20 cellular contexts compared by ENCODE assay signal in the genomic region with DNA sequence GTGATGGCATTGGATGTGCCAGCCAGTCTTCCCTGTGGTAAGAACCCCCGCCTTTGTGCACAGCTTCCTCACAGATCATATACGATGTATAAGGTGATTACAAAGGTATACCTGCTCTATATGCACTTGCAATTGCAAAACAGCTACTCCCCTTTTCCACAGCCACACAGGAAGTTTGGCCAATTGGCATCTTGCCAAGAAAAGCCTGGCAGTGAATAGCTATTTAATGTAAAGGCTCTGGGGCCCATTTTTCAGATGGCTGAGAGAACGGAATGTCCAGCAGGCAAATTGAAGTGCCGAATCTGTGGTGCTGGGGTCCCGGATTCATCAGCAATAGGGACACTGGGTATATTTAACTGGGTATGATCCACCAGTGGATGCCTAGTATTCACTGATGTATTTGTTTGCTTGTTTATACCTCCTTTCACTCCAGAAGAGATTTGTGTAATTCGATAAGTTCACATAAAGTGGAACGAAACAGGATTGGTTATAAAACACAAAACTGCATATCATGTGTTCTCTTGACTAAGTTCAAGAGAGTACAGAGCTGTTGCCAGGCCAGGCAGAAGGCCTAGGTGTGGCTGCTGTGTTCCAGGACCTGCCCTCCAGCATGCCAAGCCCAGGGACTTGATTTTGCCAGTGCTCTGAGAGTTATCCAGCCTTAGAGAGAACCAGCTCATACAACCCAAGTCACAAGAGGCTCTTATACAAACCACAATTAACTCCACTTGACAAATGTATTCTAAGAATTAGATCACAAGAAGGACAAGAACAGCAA. TPM values are rescaled to one million over a fixed set of nuclear protein-coding genes. Genes with fewer than 3 reads are reported as not detected.
DNase-seq lines count a peak whose midpoint lies in the region; ATAC-seq, FAIRE-seq and TF ChIP-seq lines count a peak whose summit lies in the region.
"Had no signal": no experiment of that assay in that cellular context is flagged by ENCODE, and none has a peak within 500 bp of the region (broad histone marks: within the 10 kb centered on the region; RNA-seq: fewer than 3 reads in every experiment).

No MANE protein-coding gene starts in this region.

- no peak overlapping the region for H3K27ac ChIP-seq in PC-3 (ENCODE audit: low read length)
- H3K27ac ChIP-seq in small intestine (ENCODE audit: low read depth in 1 of 2, low read length in 1 of 2), result peak overlapping the region; percentile 79 to 81

- no TSS peak for BruUV-seq in PC-3 (replicated peaks; lab: Mats Ljungman, UMichigan)

- H3K4me1 ChIP-seq in PC-3 (ENCODE audit: insufficient read depth, low read length), result no peaks in the 10 kb centered on the region
- H3K4me1 ChIP-seq in small intestine (ENCODE audit: control insufficient read depth in 2 of 2, insufficient read depth in 1 of 2, low read depth in 1 of 2, low read length in 1 of 2), result peaks cover 9 to 16% of the 10 kb centered on the region in 2 donors

- H3K4me3 Mint-ChIP-seq in WTC11, result no peak overlapping the region
- H3K4me3 Mint-ChIP-seq: activated CD4-positive, alpha-beta T cell treated with anti-CD3 and anti-CD28 coated beads, Interleukin-2, amount 10 ng/mL, durations not matched to agents 7 days and 5 days; T-cell had no signal

- no peak overlapping the region for H2AFZ ChIP-seq in PC-3 (ENCODE audit: low read length)

- H4K20me1 ChIP-seq in PC-3 (ENCODE audit: low read length), result no peaks in the 10 kb centered on the region

- H3K9me2 ChIP-seq in PC-3 (replicated peaks; ENCODE audit: low read length), result no peaks in the 10 kb centered on the region

- FAIRE-seq in small intestine (lab: Jason Lieb, UNC), result no peak

- intact Hi-C loops in PC-3 (cut with micrococcal nuclease), result no loop called here
- intact Hi-C loops in Right ventricle myocardium superior (cut with DNase I), result no loop called here

- no peak overlapping the region for H3K4me3 ChIP-seq in PC-3 (ENCODE audit: low read length)
- no peak overlapping the region for H3K4me3 ChIP-seq in small intestine (ENCODE audit: low read depth in 1 of 2, low read length in 2 of 2)
- H3K4me3 ChIP-seq: gastroesophageal sphincter had no signal

- H3K79me2 ChIP-seq in PC-3 (ENCODE audit: low read length), result no peaks in the 10 kb centered on the region

- H3K36me3 Mint-ChIP-seq in WTC11, result peaks cover 35% of the 10 kb centered on the region
- H3K36me3 Mint-ChIP-seq: T-cell had no signal

- H3K9me3 ChIP-seq in PC-3 (ENCODE audit: low read length), result no peaks in the 10 kb centered on the region
- H3K9me3 ChIP-seq in small intestine (ENCODE audit: control insufficient read depth, low read depth), result no peaks in the 10 kb centered on the region
- H3K9me3 ChIP-seq: gastroesophageal sphincter had no signal

- no peaks in the 10 kb centered on the region for H3F3A ChIP-seq in PC-3 (ENCODE audit: low read length, unreplicated experiment)

- H3K4me2 ChIP-seq in PC-3 (ENCODE audit: low read length), result no peak overlapping the region

- H3K4me1 Mint-ChIP-seq in WTC11, result peaks cover 34% of the 10 kb centered on the region
- H3K4me1 Mint-ChIP-seq: activated CD4-positive, alpha-beta T cell treated with anti-CD3 and anti-CD28 coated beads, Interleukin-2, amount 10 ng/mL, durations not matched to agents 7 days and 5 days; T-cell had no signal

- H3K27me3 ChIP-seq in PC-3 (ENCODE audit: low read length) (no peaks in the 10 kb centered on the region), small intestine (ENCODE audit: control insufficient read depth in 2 of 2, insufficient read depth in 2 of 2, low read length in 2 of 2) (peaks cover 0 to 1% of the 10 kb centered on the region in 2 donors)

- POLR2A ChIA-PET in PC-3 (lab: Charles Lee; ENCODE audit: unreplicated experiment), result no interaction called here
- POLR2A ChIA-PET in WTC11 (lab: Charles Lee), result no interaction called here

- TF ChIP-seq CTCF in PC-3 (conservative IDR thresholded peaks at IDR 0.05; ENCODE audit: low read depth, low read length), result no peak
- no peak for TF ChIP-seq CTCF in WTC11 (IDR thresholded peaks at IDR 0.05)

- no peak overlapping the region for H3K9ac ChIP-seq in PC-3 (ENCODE audit: low read length)

- 16 to 57% (median 45%) methylated on average over 7 of the region's 7 CpGs for WGBS in small intestine, 3 donors

- H3K9me3 Mint-ChIP-seq in WTC11, result peaks cover 14% of the 10 kb centered on the region
- H3K9me3 Mint-ChIP-seq: activated CD4-positive, alpha-beta T cell treated with anti-CD3 and anti-CD28 coated beads, Interleukin-2, amount 10 ng/mL, durations not matched to agents 7 days and 5 days; T-cell had no signal

- CTCF ChIA-PET in PC-3 (lab: Charles Lee) (no interaction called here), WTC11 (lab: Charles Lee) (interaction anchor here (0.6 to 2.1 kb wide), 2 partner anchors 12 to 35 kb away, joined by 3 to 5 read pairs; no protein-coding TSS in a partner anchor)

- ATAC-seq in PC-3 (no peak), Right ventricle myocardium superior (ENCODE audit: poor library complexity) (peak; percentile 93), WTC11 (no peak), HG03139 (IDR thresholded peaks at IDR 0.05; ENCODE audit: unreplicated experiment) (no peak)
- ATAC-seq: gastroesophageal sphincter; stimulated activated naive CD8-positive, alpha-beta T cell treated with anti-CD3 and anti-CD28 coated beads, Interleukin-15, Interleukin-2, amounts not matched to agents 100 U/mL and 50 U/mL, for 24 hours; T-cell had no signal

- peaks cover under 1% of the 10 kb centered on the region for H3K27me3 Mint-ChIP-seq in WTC11 (ENCODE audit: low read depth)

- DNase-seq in DMS153 (lab: John Stamatoyannopoulos, UW), result peak; percentile 30
- DNase-seq in DMS153 treated with DMSO at 0.1 percent for 48 hours (lab: John Stamatoyannopoulos, UW; ENCODE audit: unreplicated experiment), result no peak
- peak; percentile 23 for DNase-seq in PC-3
- DNase-seq in Right ventricle myocardium superior, result peak; percentile 80
- DNase-seq in small intestine, result peak; percentile 90
- DNase-seq in WTC11 (ENCODE audit: low spot score), result no peak
- DNase-seq in NCI-H82 treated with DMSO at 0.1 percent for 48 hours (lab: John Stamatoyannopoulos, UW; ENCODE audit: unreplicated experiment), result no peak
- DNase-seq: 8988T; activated CD4-positive, alpha-beta T cell treated with anti-CD3 and anti-CD28 coated beads, Interleukin-2, amount 10 ng/mL, durations not matched to agents 7 days and 5 days; activated gamma-delta T cell treated with Interleukin-2 at 50 U/mL for 16 hours; cortex of kidney; HCEC 1CT; IMR-90; kidney glomerular epithelial cell; NCI-H526 treated with DMSO at 0.1 percent for 48 hours; occipital lobe; stimulated activated naive CD8-positive, alpha-beta T cell treated with anti-CD3 and anti-CD28 coated beads, Interleukin-15, Interleukin-2, amounts not matched to agents 100 U/mL and 50 U/mL, for 24 hours; T-cell had no signal

- H3K27ac Mint-ChIP-seq in WTC11, result no peak overlapping the region
- H3K27ac Mint-ChIP-seq: activated CD4-positive, alpha-beta T cell treated with anti-CD3 and anti-CD28 coated beads, Interleukin-2, amount 10 ng/mL, durations not matched to agents 7 days and 5 days; T-cell had no signal

- no peaks in the 10 kb centered on the region for H3K36me3 ChIP-seq in PC-3 (ENCODE audit: low read depth, low read length)
- H3K36me3 ChIP-seq in small intestine (ENCODE audit: control insufficient read depth in 2 of 2, insufficient read depth in 2 of 2, low read length in 2 of 2), result no peaks in the 10 kb centered on the region
- H3K36me3 ChIP-seq: gastroesophageal sphincter had no signal

TF ChIP-seq in WTC11, 78 proteins besides CTCF, POLR2A, EP300 and RAD21 (continues in another document):
- TF ChIP-seq, protein P1, sequence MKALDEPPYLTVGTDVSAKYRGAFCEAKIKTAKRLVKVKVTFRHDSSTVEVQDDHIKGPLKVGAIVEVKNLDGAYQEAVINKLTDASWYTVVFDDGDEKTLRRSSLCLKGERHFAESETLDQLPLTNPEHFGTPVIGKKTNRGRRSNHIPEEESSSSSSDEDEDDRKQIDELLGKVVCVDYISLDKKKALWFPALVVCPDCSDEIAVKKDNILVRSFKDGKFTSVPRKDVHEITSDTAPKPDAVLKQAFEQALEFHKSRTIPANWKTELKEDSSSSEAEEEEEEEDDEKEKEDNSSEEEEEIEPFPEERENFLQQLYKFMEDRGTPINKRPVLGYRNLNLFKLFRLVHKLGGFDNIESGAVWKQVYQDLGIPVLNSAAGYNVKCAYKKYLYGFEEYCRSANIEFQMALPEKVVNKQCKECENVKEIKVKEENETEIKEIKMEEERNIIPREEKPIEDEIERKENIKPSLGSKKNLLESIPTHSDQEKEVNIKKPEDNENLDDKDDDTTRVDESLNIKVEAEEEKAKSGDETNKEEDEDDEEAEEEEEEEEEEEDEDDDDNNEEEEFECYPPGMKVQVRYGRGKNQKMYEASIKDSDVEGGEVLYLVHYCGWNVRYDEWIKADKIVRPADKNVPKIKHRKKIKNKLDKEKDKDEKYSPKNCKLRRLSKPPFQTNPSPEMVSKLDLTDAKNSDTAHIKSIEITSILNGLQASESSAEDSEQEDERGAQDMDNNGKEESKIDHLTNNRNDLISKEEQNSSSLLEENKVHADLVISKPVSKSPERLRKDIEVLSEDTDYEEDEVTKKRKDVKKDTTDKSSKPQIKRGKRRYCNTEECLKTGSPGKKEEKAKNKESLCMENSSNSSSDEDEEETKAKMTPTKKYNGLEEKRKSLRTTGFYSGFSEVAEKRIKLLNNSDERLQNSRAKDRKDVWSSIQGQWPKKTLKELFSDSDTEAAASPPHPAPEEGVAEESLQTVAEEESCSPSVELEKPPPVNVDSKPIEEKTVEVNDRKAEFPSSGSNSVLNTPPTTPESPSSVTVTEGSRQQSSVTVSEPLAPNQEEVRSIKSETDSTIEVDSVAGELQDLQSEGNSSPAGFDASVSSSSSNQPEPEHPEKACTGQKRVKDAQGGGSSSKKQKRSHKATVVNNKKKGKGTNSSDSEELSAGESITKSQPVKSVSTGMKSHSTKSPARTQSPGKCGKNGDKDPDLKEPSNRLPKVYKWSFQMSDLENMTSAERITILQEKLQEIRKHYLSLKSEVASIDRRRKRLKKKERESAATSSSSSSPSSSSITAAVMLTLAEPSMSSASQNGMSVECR (CRISPR knock-in tag; IDR thresholded peaks at IDR 0.05; ENCODE audit: borderline replicate concordance), result no peak
- TF ChIP-seq JAZF1 (CRISPR knock-in tag; IDR thresholded peaks at IDR 0.05), result no peak
- TF ChIP-seq ETV6 (CRISPR knock-in tag; IDR thresholded peaks at IDR 0.05), result no peak
- TF ChIP-seq ZNF317 (CRISPR knock-in tag; IDR thresholded peaks at IDR 0.05; ENCODE audit: borderline replicate concordance, low read depth), result no peak
- TF ChIP-seq, protein P2, sequence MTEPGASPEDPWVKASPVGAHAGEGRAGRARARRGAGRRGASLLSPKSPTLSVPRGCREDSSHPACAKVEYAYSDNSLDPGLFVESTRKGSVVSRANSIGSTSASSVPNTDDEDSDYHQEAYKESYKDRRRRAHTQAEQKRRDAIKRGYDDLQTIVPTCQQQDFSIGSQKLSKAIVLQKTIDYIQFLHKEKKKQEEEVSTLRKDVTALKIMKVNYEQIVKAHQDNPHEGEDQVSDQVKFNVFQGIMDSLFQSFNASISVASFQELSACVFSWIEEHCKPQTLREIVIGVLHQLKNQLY (CRISPR knock-in tag; IDR thresholded peaks at IDR 0.05), result no peak
- no peak for TF ChIP-seq ZNF671 (CRISPR knock-in tag; IDR thresholded peaks at IDR 0.05)

RNA-seq across cellular contexts. Expression of a gene that starts 27.7 kb away (rescaled TPM):
- total RNA-seq in PC-3 (2014; rRNA removed) (not detected in 2 replicates), Right ventricle myocardium superior (0.13 TPM), WTC11 (2021) (4.8 to 9.9 TPM (median 9.8 TPM) in 3 replicates)
- polyA plus RNA-seq in small intestine, result 1 to 10 TPM; 2.2 to 8.4 (median 3.4) TPM
- total RNA-seq: activated CD4-positive, alpha-beta T cell treated with anti-CD3 and anti-CD28 coated beads, Interleukin-2, amount 10 ng/mL, durations not matched to agents 7 days and 5 days; IMR-90; occipital lobe had no signal
- polyA plus RNA-seq: IMR-90 had no signal

Comparison
In these comparisons a context has a peak if more than half of its experiments do, and no peak if none do; other contexts are left out.
1. DNase-seq: peak in DMS153 (single experiment), PC-3 (single experiment), Right ventricle myocardium superior (single experiment) and small intestine (single experiment); none in DMS153 treated with DMSO at 0.1 percent for 48 hours (single experiment), WTC11 (single experiment) and NCI-H82 treated with DMSO at 0.1 percent for 48 hours (single experiment).